ENCODE assay signal across 20 cellular contexts in genomic region chr10:106043833-106044232, GRCh38.
DNase-seq lines count a peak whose midpoint lies in the region; ATAC-seq, FAIRE-seq and TF ChIP-seq lines count a peak whose summit lies in the region.
"Had no signal": no experiment of that assay in that cellular context is flagged by ENCODE, and none has a peak within 500 bp of the region (broad histone marks: within the 10 kb centered on the region; RNA-seq: fewer than 3 reads in every experiment).

No MANE protein-coding gene starts in this region.

- H3K56ac ChIP-seq in IMR-90 (ENCODE audit: extremely low read depth, insufficient read depth, low read length), result no peak overlapping the region

- no peak overlapping the region for H3K14ac ChIP-seq in IMR-90 (replicated peaks; ENCODE audit: low read depth, low read length)

- no peak overlapping the region for H4K8ac ChIP-seq in IMR-90 (ENCODE audit: low read depth in 2 of 2, low read length in 2 of 2)

- no peak overlapping the region for H3K23ac ChIP-seq in IMR-90 (ENCODE audit: low read depth, low read length)

- H2BK20ac ChIP-seq in IMR-90 (ENCODE audit: low read depth, low read length), result no peak overlapping the region

- H2BK120ac ChIP-seq in IMR-90 (ENCODE audit: low read depth, low read length), result no peak overlapping the region

- DNase-seq in IMR-90 (peak; percentile 2), kidney epithelial cell (ENCODE audit: low read depth) (peak; percentile 21), superior temporal gyrus (ENCODE audit: extremely low spot score) (peak; percentile 25), UCSD-AML1 (lab: John Stamatoyannopoulos, UW; ENCODE audit: unreplicated experiment) (no peak), HTR-8/SVneo (ENCODE audit: insufficient read length, low spot score) (no peak)
- DNase-seq: activated CD8-positive, alpha-beta memory T cell treated with anti-CD3 and anti-CD28 coated beads for 24 hours; anterior cingulate cortex; CD4-positive, alpha-beta T cell; cortex of kidney; DND-41; KBM-7; kidney; NCI-H1092 treated with DMSO at 0.1 percent for 48 hours; NCI-H774; RPMI8226 had no signal

- H3K4me1 Mint-ChIP-seq in brain, result peaks cover 12% of the 10 kb centered on the region

- H2AK5ac ChIP-seq in IMR-90 (ENCODE audit: low read depth, low read length), result no peak overlapping the region

- intact Hi-C loops in IMR-90 (cut with micrococcal nuclease), result no loop called here

- peaks cover 0 to 10% (median 4%) of the 10 kb centered on the region in 5 experiments for H3K9me3 Mint-ChIP-seq in brain

- no CpG with 5 or more reads among the region's 3 CpGs for WGBS in IMR-90 (ENCODE audit: extremely low coverage in 2 of 2, insufficient read length in 1 of 2), 2 experiments

- H3K27ac Mint-ChIP-seq in brain, result peak overlapping the region; percentile 5 to 92 (median 70)
- H3K27ac Mint-ChIP-seq: CD4-positive, alpha-beta T cell had no signal

- H3K27me3 Mint-ChIP-seq in brain, result peaks cover 3% of the 10 kb centered on the region
- H3K27me3 Mint-ChIP-seq: CD4-positive, alpha-beta T cell had no signal

- H3K4me3 ChIP-seq in IMR-90 (ENCODE audit: insufficient read depth, low read depth, low read length) (no peak overlapping the region), kidney epithelial cell (ENCODE audit: low read depth, low read length) (no peak overlapping the region)
- H3K4me3 ChIP-seq: skin epidermis, tibial nerve had no signal

- no peak for ATAC-seq in IMR-90 (ENCODE audit: low read depth)
- ATAC-seq in GM18511 (IDR thresholded peaks at IDR 0.05; ENCODE audit: unreplicated experiment), result no peak

- no peaks in the 10 kb centered on the region for H3K36me3 Mint-ChIP-seq in brain

- CTCF ChIA-PET in IMR-90 (lab: Yijun Ruan, JAX), result no interaction called here

- H3K18ac ChIP-seq in IMR-90 (ENCODE audit: low read depth, low read length), result no peak overlapping the region

- no peak overlapping the region for H4K91ac ChIP-seq in IMR-90 (ENCODE audit: insufficient read depth, low read depth, low read length)

- H3K4ac ChIP-seq in IMR-90 (ENCODE audit: low read depth, low read length), result no peak overlapping the region

- peaks cover 3% of the 10 kb centered on the region; the same call in 1 of the 2 replicates for H3K9me3 ChIP-seq in IMR-90 (ENCODE audit: control insufficient read depth, insufficient read depth, low read length)
- H3K9me3 ChIP-seq: tibial nerve had no signal

- H3K27ac ChIP-seq in IMR-90 (ENCODE audit: insufficient read depth, low read length), result no peak overlapping the region
- H3K27ac ChIP-seq: skin epidermis, VCaP had no signal

- no peak overlapping the region for H3K9ac ChIP-seq in IMR-90 (ENCODE audit: low read depth, low read length)

- peak overlapping the region in 1 of 5 experiments; percentile 57 for H3K4me3 Mint-ChIP-seq in brain
- H3K4me3 Mint-ChIP-seq: CD4-positive, alpha-beta T cell had no signal

- no peak for FAIRE-seq in HTR-8/SVneo (lab: Jason Lieb, UNC)

- BruUV-seq in IMR-90 (replicated peaks; lab: Mats Ljungman, UMichigan), result no TSS peak

- no peak overlapping the region for H2AK9ac ChIP-seq in IMR-90 (replicated peaks; ENCODE audit: low read depth, low read length, poor library complexity)

- H3K27me3 ChIP-seq in IMR-90 (ENCODE audit: control insufficient read depth, insufficient read depth, low read length), result no peaks in the 10 kb centered on the region
- H3K27me3 ChIP-seq in kidney epithelial cell (ENCODE audit: control insufficient read depth, insufficient read depth, low read length), result no peaks in the 10 kb centered on the region
- H3K27me3 ChIP-seq: tibial nerve had no signal

- TF ChIP-seq RAD21 in IMR-90 (IDR thresholded peaks at IDR 0.05; ENCODE audit: low read length), result no peak

- H3K4me1 ChIP-seq in IMR-90 (ENCODE audit: control insufficient read depth, insufficient read depth, low read length), result no peaks in the 10 kb centered on the region

- dilution Hi-C loops in IMR-90 (cut with HindIII; ENCODE audit: low sequenced_read_pairs, unreplicated experiment), result no loop called here

- no peaks in the 10 kb centered on the region for H3K79me1 ChIP-seq in IMR-90 (ENCODE audit: low read depth in 1 of 2, low read length in 2 of 2)

- H2BK5ac ChIP-seq in IMR-90 (ENCODE audit: low read depth, low read length, poor library complexity, severe bottlenecking), result no peak overlapping the region

- TF ChIP-seq POLR2A in IMR-90 (IDR thresholded peaks at IDR 0.05; ENCODE audit: low read depth, low read length), result no peak

- no peak overlapping the region for H3K4me2 ChIP-seq in IMR-90 (ENCODE audit: low read depth, low read length)

- H2BK15ac ChIP-seq in IMR-90 (ENCODE audit: low read depth, low read length), result no peak overlapping the region

- no peaks in the 10 kb centered on the region for H4K20me1 ChIP-seq in IMR-90 (ENCODE audit: insufficient read depth, low read length)

- no peak overlapping the region for H2AFZ ChIP-seq in IMR-90 (replicated peaks; ENCODE audit: low read length, poor library complexity)

- in situ Hi-C loops in IMR-90 (cut with MboI; ENCODE audit: low sequenced_read_pairs), result no loop called here

- H4K5ac ChIP-seq in IMR-90 (ENCODE audit: low read depth, low read length), result no peak overlapping the region

- POLR2A ChIA-PET in IMR-90 (lab: Charles Lee; ENCODE audit: unreplicated experiment), result no interaction called here

- no peaks in the 10 kb centered on the region for H3K36me3 ChIP-seq in IMR-90 (ENCODE audit: control insufficient read depth, insufficient read depth, low read length)
- H3K36me3 ChIP-seq in kidney epithelial cell (ENCODE audit: control insufficient read depth, insufficient read depth, low read length), result no peaks in the 10 kb centered on the region
- H3K36me3 ChIP-seq: tibial nerve had no signal

- no peak for TF ChIP-seq CTCF in IMR-90 (conservative IDR thresholded peaks at IDR 0.05; ENCODE audit: low read depth, low read length)
- no peak for TF ChIP-seq CTCF in brain (conservative IDR thresholded peaks at IDR 0.05)
- no peak for TF ChIP-seq CTCF in kidney epithelial cell (IDR thresholded peaks at IDR 0.05; ENCODE audit: insufficient read depth, low read length, poor library complexity, severe bottlenecking)

- H3K9me1 ChIP-seq in IMR-90 (ENCODE audit: insufficient read depth, low read length), result no peaks in the 10 kb centered on the region

TF ChIP-seq in IMR-90, 13 proteins besides CTCF, POLR2A, EP300 and RAD21:
- no peak for TF ChIP-seq NFE2L2 (IDR thresholded peaks at IDR 0.05; ENCODE audit: low read depth, low read length)
- TF ChIP-seq MAFK (IDR thresholded peaks at IDR 0.05; ENCODE audit: low read depth, low read length), result no peak
- TF ChIP-seq USF2 (IDR thresholded peaks at IDR 0.05; ENCODE audit: low read depth, low read length), result no peak

Comparison
In these comparisons a context has a peak if more than half of its experiments do, and no peak if none do; other contexts are left out.
1. DNase-seq: peak in IMR-90 (single experiment), kidney epithelial cell (single experiment) and superior temporal gyrus (single experiment); none in UCSD-AML1 (single experiment) and HTR-8/SVneo (single experiment).